ENCODE assay signal across 20 cellular contexts in the genomic region with DNA sequence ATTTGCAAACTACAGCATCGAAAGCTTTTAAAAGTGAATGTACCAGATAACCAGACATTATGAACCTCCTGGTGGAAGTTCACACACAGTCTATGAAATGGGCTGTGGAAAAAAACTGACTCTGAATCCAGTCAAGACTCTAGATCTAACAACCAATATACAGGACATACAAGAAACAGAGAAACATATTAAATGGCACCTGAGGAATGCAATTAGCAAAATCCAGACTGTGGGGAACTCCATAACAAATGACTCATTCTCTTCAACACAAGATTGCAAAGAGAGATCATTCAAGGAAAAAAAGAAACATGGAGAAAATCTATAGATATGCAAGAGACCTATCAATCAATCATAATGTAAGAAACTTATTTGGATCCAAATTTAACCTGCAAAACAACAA.
A peak's percentile ranks its signal among the peaks of the same experiment; 100 is the strongest.
DNase-seq lines count a peak whose midpoint lies in the region; ATAC-seq, FAIRE-seq and TF ChIP-seq lines count a peak whose summit lies in the region.
"Had no signal": no experiment of that assay in that cellular context is flagged by ENCODE, and none has a peak within 500 bp of the region (broad histone marks: within the 10 kb centered on the region; RNA-seq: fewer than 3 reads in every experiment).

No MANE protein-coding gene starts in this region.

- no peak overlapping the region for H3K27ac Mint-ChIP-seq in MCF 10A (ENCODE audit: low read depth, unreplicated experiment)
- H3K27ac Mint-ChIP-seq: activated naive CD4-positive, alpha-beta T cell treated with anti-CD3 and anti-CD28 coated beads, Interleukin-2, amount 50 U/mL, for 24 hours; B cell; neural progenitor cell had no signal

- CTCF ChIA-PET in mammary epithelial cell (lab: Charles Lee; ENCODE audit: low non-redundant PET), result no interaction called here
- CTCF ChIA-PET in MCF 10A (lab: Yijun Ruan, JAX), result interaction anchor here (0.7 to 2.3 kb wide), 9 partner anchors 12 to 296 kb away, joined by 3 to 18 read pairs (median 3); no protein-coding TSS in a partner anchor
- CTCF ChIA-PET in K562 (lab: Yijun Ruan, JAX; ENCODE audit: low intra/inter-chr PET ratio), result no interaction called here

- TF ChIP-seq EP300 in K562 (IDR thresholded peaks at IDR 0.05; ENCODE audit: low read length), result no peak

- H3K4me2 ChIP-seq in mammary epithelial cell (ENCODE audit: insufficient read depth, low read depth, low read length) (no peak overlapping the region), K562 (ENCODE audit: insufficient read depth, low read length) (no peak overlapping the region)
- H3K4me2 ChIP-seq: neural progenitor cell had no signal

- H3K36me3 ChIP-seq in mammary epithelial cell (ENCODE audit: insufficient read depth, low read length) (no peaks in the 10 kb centered on the region), K562 (ENCODE audit: control insufficient read depth, insufficient read depth, low read length) (peaks cover 27% of the 10 kb centered on the region; the same call in 2 of the 3 replicates), kidney epithelial cell (ENCODE audit: control insufficient read depth, insufficient read depth, low read length) (no peaks in the 10 kb centered on the region), pancreas (no peaks in the 10 kb centered on the region)
- H3K36me3 ChIP-seq: neural progenitor cell had no signal

- no TSS peak for BruUV-seq in mammary epithelial cell (replicated peaks; lab: Mats Ljungman, UMichigan)
- BruUV-seq in MCF 10A (replicated peaks; lab: Mats Ljungman, UMichigan), result no TSS peak
- no TSS peak for BruUV-seq in K562 (replicated peaks; lab: Mats Ljungman, UMichigan)

- no peak overlapping the region for H3K4me3 Mint-ChIP-seq in MCF 10A (ENCODE audit: unreplicated experiment)
- H3K4me3 Mint-ChIP-seq: activated naive CD4-positive, alpha-beta T cell treated with anti-CD3 and anti-CD28 coated beads, Interleukin-2, amount 50 U/mL, for 24 hours; B cell; neural progenitor cell had no signal

- no peak for TF ChIP-seq RAD21 in K562 (CRISPR knock-in tag; conservative IDR thresholded peaks at IDR 0.05 in 1 of 2, IDR thresholded peaks at IDR 0.05 in 1 of 2)

- dilution Hi-C loops in mammary epithelial cell (cut with HindIII; ENCODE audit: low sequenced_read_pairs), result no loop called here

- H3K79me2 ChIP-seq in mammary epithelial cell (ENCODE audit: insufficient read depth, low read length), result no peaks in the 10 kb centered on the region
- no peaks in the 10 kb centered on the region for H3K79me2 ChIP-seq in K562 (ENCODE audit: control insufficient read depth, insufficient read depth, low read length)

- no peaks in the 10 kb centered on the region for H3K9me3 Mint-ChIP-seq in MCF 10A (ENCODE audit: unreplicated experiment)
- H3K9me3 Mint-ChIP-seq: activated naive CD4-positive, alpha-beta T cell treated with anti-CD3 and anti-CD28 coated beads, Interleukin-2, amount 50 U/mL, for 24 hours; neural progenitor cell had no signal

- in situ Hi-C loops in mammary epithelial cell (cut with MboI; ENCODE audit: low sequenced_read_pairs in 2 of 2) (loop anchor here in 1 of 2 donors (5.0 kb wide), 1 partner anchor 281 kb away; no protein-coding TSS in a partner anchor), K562 (cut with MboI) (no loop called here)

- H3K4me1 Mint-ChIP-seq in MCF 10A (ENCODE audit: insufficient read depth, unreplicated experiment), result peaks cover 5% of the 10 kb centered on the region
- H3K4me1 Mint-ChIP-seq: B cell had no signal

- DNase-seq in mammary epithelial cell, result peak; percentile 49
- no peak for DNase-seq in MCF 10A (ENCODE audit: unreplicated experiment)
- no peak for DNase-seq in K562 (ENCODE audit: extremely low read depth in 1 of 4, low spot score in 3 of 4)
- DNase-seq in kidney epithelial cell (ENCODE audit: low read depth), result peak; percentile 44
- no peak for DNase-seq in pancreas
- DNase-seq in NOMO-1 treated with DMSO at 0.1 percent for 48 hours (lab: John Stamatoyannopoulos, UW; ENCODE audit: unreplicated experiment), result no peak
- DNase-seq: anterior cingulate cortex; central memory CD4-positive, alpha-beta T cell; hypothalamus; NCI-H1048; NCI-H1694 treated with DMSO at 0.1 percent for 48 hours; NCI-H748 treated with DMSO at 0.1 percent for 48 hours; transverse colon had no signal

- H3K9me1 ChIP-seq in K562 (ENCODE audit: control insufficient read depth, insufficient read depth, low read length), result no peaks in the 10 kb centered on the region

- H3K27me3 ChIP-seq in mammary epithelial cell (ENCODE audit: insufficient read depth, low read length), result no peaks in the 10 kb centered on the region
- H3K27me3 ChIP-seq in K562 (ENCODE audit: control insufficient read depth in 2 of 2, insufficient read depth in 2 of 2, low read length in 2 of 2), result no peaks in the 10 kb centered on the region
- no peaks in the 10 kb centered on the region for H3K27me3 ChIP-seq in kidney epithelial cell (ENCODE audit: control insufficient read depth, insufficient read depth, low read length)
- no peaks in the 10 kb centered on the region for H3K27me3 ChIP-seq in pancreas
- H3K27me3 ChIP-seq: gastroesophageal sphincter, neural progenitor cell, transverse colon had no signal

- no peaks in the 10 kb centered on the region for H4K20me1 ChIP-seq in mammary epithelial cell (ENCODE audit: insufficient read depth, low read length)
- H4K20me1 ChIP-seq in K562 (replicated peaks; ENCODE audit: control insufficient read depth, insufficient read depth, low read length), result no peaks in the 10 kb centered on the region

- H3K27ac ChIP-seq in mammary epithelial cell (ENCODE audit: insufficient read depth, low read depth, low read length), result no peak overlapping the region
- no peak overlapping the region for H3K27ac ChIP-seq in K562 (ENCODE audit: extremely low read depth, low read depth, low read length)
- H3K27ac ChIP-seq in pancreas, result no peak overlapping the region
- H3K27ac ChIP-seq: gastroesophageal sphincter, neural progenitor cell had no signal

- POLR2A ChIA-PET in MCF 10A (lab: Yijun Ruan, JAX), result no interaction called here
- POLR2A ChIA-PET in K562 (lab: Yijun Ruan, JAX), result no interaction called here

- no peaks in the 10 kb centered on the region for H3K27me3 Mint-ChIP-seq in MCF 10A (ENCODE audit: insufficient read depth, unreplicated experiment)
- H3K27me3 Mint-ChIP-seq: activated naive CD4-positive, alpha-beta T cell treated with anti-CD3 and anti-CD28 coated beads, Interleukin-2, amount 50 U/mL, for 24 hours; B cell had no signal

- H3K9me3 ChIP-seq in mammary epithelial cell (replicated peaks; ENCODE audit: insufficient read depth, low read length) (no peaks in the 10 kb centered on the region), K562 (replicated peaks; ENCODE audit: control insufficient read depth, insufficient read depth, low read depth, low read length) (no peaks in the 10 kb centered on the region), pancreas (no peaks in the 10 kb centered on the region)
- H3K9me3 ChIP-seq: gastroesophageal sphincter, transverse colon had no signal

- TF ChIP-seq POLR2A in K562 (conservative IDR thresholded peaks at IDR 0.05), result no peak

- intact Hi-C loops in mammary epithelial cell (cut with micrococcal nuclease), result loop anchor here (5.0 kb wide), 1 partner anchor 506 kb away; no protein-coding TSS in a partner anchor
- intact Hi-C loops in MCF 10A (cut with micrococcal nuclease), result loop anchor here (5.0 kb wide), 2 partner anchors 151 to 506 kb away; no protein-coding TSS in a partner anchor
- intact Hi-C loops in K562 (cut with micrococcal nuclease), result loop anchor here (10.0 kb wide), 1 partner anchor 503 kb away; no protein-coding TSS in a partner anchor
- intact Hi-C loops in pancreas (cut with DNase I), result loop anchor here in 2 of 3 donors (5.0 to 10.0 kb wide), 3 partner anchors 101 to 276 kb away; partner anchors contain the start of gene CDK5R1 (in 1 of the 2)

- H3K4me3 ChIP-seq in mammary epithelial cell (replicated peaks in 1 of 3; ENCODE audit: insufficient read depth in 1 of 3, low read depth in 2 of 3, low read length in 3 of 3) (no peak overlapping the region), K562 (no peak overlapping the region), kidney epithelial cell (ENCODE audit: low read depth, low read length) (no peak overlapping the region), pancreas (no peak overlapping the region)
- H3K4me3 ChIP-seq: gastroesophageal sphincter, GM12878, neural progenitor cell, transverse colon had no signal

- no peak for TF ChIP-seq CTCF in mammary epithelial cell (conservative IDR thresholded peaks at IDR 0.05 in 1 of 2, IDR thresholded peaks at IDR 0.05 in 1 of 2; ENCODE audit: extremely low read depth in 1 of 2, insufficient read depth in 1 of 2, low read depth in 1 of 2, low read length in 2 of 2)
- no peak for TF ChIP-seq CTCF in MCF 10A (IDR thresholded peaks at IDR 0.05; ENCODE audit: unreplicated experiment)
- TF ChIP-seq CTCF in K562 (IDR thresholded peaks at IDR 0.05 in 2 of 3, conservative IDR thresholded peaks at IDR 0.05 in 1 of 3; ENCODE audit: insufficient read depth in 2 of 3, low read depth in 1 of 3, low read length in 3 of 3), result no peak
- no peak for TF ChIP-seq CTCF in kidney epithelial cell (IDR thresholded peaks at IDR 0.05; ENCODE audit: insufficient read depth, low read length, poor library complexity, severe bottlenecking)
- no peak for TF ChIP-seq CTCF in pancreas (IDR thresholded peaks at IDR 0.05)

- no peaks in the 10 kb centered on the region for H3K36me3 Mint-ChIP-seq in MCF 10A (ENCODE audit: insufficient read depth, unreplicated experiment)
- H3K36me3 Mint-ChIP-seq: activated naive CD4-positive, alpha-beta T cell treated with anti-CD3 and anti-CD28 coated beads, Interleukin-2, amount 50 U/mL, for 24 hours; neural progenitor cell had no signal

- H3K9ac ChIP-seq in mammary epithelial cell (ENCODE audit: insufficient read depth, low read length) (no peak overlapping the region), K562 (ENCODE audit: insufficient read depth in 1 of 2, low read depth in 2 of 2, low read length in 2 of 2) (no peak overlapping the region)
- H3K9ac ChIP-seq: neural progenitor cell had no signal

- WGBS in mammary epithelial cell (ENCODE audit: low coverage, missing lambda C conversion rate), result 100% methylated on average over 1 of the region's 1 CpG
- WGBS in K562 (ENCODE audit: insufficient coverage, low coverage, missing lambda C conversion rate), result 69% methylated on average over 1 of the region's 1 CpG
- WGBS in pancreas, 2 donors, result 50 to 72% methylated on average over 1 of the region's 1 CpG

- H3K4me1 ChIP-seq in mammary epithelial cell (ENCODE audit: insufficient read depth, low read length) (no peaks in the 10 kb centered on the region), K562 (replicated peaks in 1 of 2; ENCODE audit: control insufficient read depth in 2 of 2, insufficient read depth in 2 of 2, low read length in 2 of 2) (no peaks in the 10 kb centered on the region), pancreas (peaks cover 0 to 5% (median 0%) of the 10 kb centered on the region in 3 donors)
- H3K4me1 ChIP-seq: gastroesophageal sphincter, neural progenitor cell had no signal

- no peak overlapping the region for H2AFZ ChIP-seq in mammary epithelial cell (ENCODE audit: low read depth, low read length)
- H2AFZ ChIP-seq in K562 (ENCODE audit: low read depth, low read length), result no peak overlapping the region
- H2AFZ ChIP-seq: neural progenitor cell had no signal

- ATAC-seq in K562 (no peak), pancreas (no peak), GM18873 (IDR thresholded peaks at IDR 0.05; ENCODE audit: low FRiP score, unreplicated experiment) (no peak), GM19452 (IDR thresholded peaks at IDR 0.05; ENCODE audit: unreplicated experiment) (no peak)
- ATAC-seq: gastroesophageal sphincter, GM12878 had no signal

- FAIRE-seq in K562 (lab: Jason Lieb, UNC) (peak; percentile 44), pancreas (lab: Jason Lieb, UNC) (no peak)
- FAIRE-seq: GM12878 had no signal

Comparison
In these comparisons a context has a peak if more than half of its experiments do, and no peak if none do; other contexts are left out.
1. DNase-seq: peak in mammary epithelial cell (single experiment) and kidney epithelial cell (single experiment); none in MCF 10A (single experiment), K562 (0 of 4), pancreas (0 of 6) and NOMO-1 treated with DMSO at 0.1 percent for 48 hours (single experiment).